Comparison of ENCODE assay signal across 16 cellular contexts in genomic region chrX:46991664-46992063, GRCh38.
A peak's percentile ranks its signal among the peaks of the same experiment; 100 is the strongest.
DNase-seq lines count a peak whose midpoint lies in the region; ATAC-seq lines count a peak whose summit lies in the region.
"Had no signal": no experiment of that assay in that cellular context is flagged by ENCODE, and none has a peak within 500 bp of the region (broad histone marks: within the 10 kb centered on the region; RNA-seq: fewer than 3 reads in every experiment).

No MANE protein-coding gene starts in this region.

- no peak overlapping the region for H3K9ac ChIP-seq in HUES48 (ENCODE audit: low read depth, low read length)
- H3K9ac ChIP-seq: GM23248 had no signal

- ATAC-seq in GM21390 (IDR thresholded peaks at IDR 0.05; ENCODE audit: unreplicated experiment) (no peak), HG03457 (IDR thresholded peaks at IDR 0.05; ENCODE audit: unreplicated experiment) (no peak)
- ATAC-seq: Panc1 had no signal

- no peaks in the 10 kb centered on the region for H3K27me3 ChIP-seq in HUES48 (ENCODE audit: control insufficient read depth, insufficient read depth, low read length)
- H3K27me3 ChIP-seq in ectodermal cell (ENCODE audit: control insufficient read depth, insufficient read depth, low read length, poor library complexity, severe bottlenecking) = no peaks in the 10 kb centered on the region
- no peaks in the 10 kb centered on the region for H3K27me3 ChIP-seq in SJCRH30
- H3K27me3 ChIP-seq: MG63 had no signal

- H3K4me3 ChIP-seq in HUES48 (ENCODE audit: low read depth, low read length) = peak overlapping the region; percentile 38
- no peak overlapping the region for H3K4me3 ChIP-seq in ectodermal cell (ENCODE audit: insufficient read depth, low read depth, low read length)
- H3K4me3 ChIP-seq in SJCRH30 = no peak overlapping the region
- H3K4me3 ChIP-seq: GM23248, MG63 had no signal

- H3K36me3 ChIP-seq in HUES48 (ENCODE audit: control insufficient read depth, insufficient read depth, low read length) (peaks cover 17% of the 10 kb centered on the region), ectodermal cell (ENCODE audit: control insufficient read depth, insufficient read depth, low read length) (no peaks in the 10 kb centered on the region), SJCRH30 (no peaks in the 10 kb centered on the region)
- H3K36me3 ChIP-seq: MG63 had no signal

- 0 to 33% methylated on average over 1 of the region's 2 CpGs for WGBS in ectodermal cell, 2 experiments

- H3K4me1 ChIP-seq in HUES48 (ENCODE audit: control insufficient read depth, insufficient read depth, low read length) (peaks cover 27% of the 10 kb centered on the region), ectodermal cell (ENCODE audit: control insufficient read depth, insufficient read depth, low read length) (no peaks in the 10 kb centered on the region), SJCRH30 (no peaks in the 10 kb centered on the region)

- peak overlapping the region; percentile 62 for H3K27ac ChIP-seq in HUES48 (ENCODE audit: low read depth, low read length)
- peak overlapping the region; percentile 36 for H3K27ac ChIP-seq in ectodermal cell (ENCODE audit: insufficient read depth, low read depth, low read length, poor library complexity, severe bottlenecking)
- no peak overlapping the region for H3K27ac ChIP-seq in SJCRH30
- H3K27ac ChIP-seq: GM23248 had no signal

- H3K9me3 ChIP-seq in HUES48 (ENCODE audit: control insufficient read depth, insufficient read depth, low read length) (0 out of 2 replicates have a peak, but pooled peaks cover 2% of the 10 kb centered on the region), ectodermal cell (ENCODE audit: control insufficient read depth, low read length) (no peaks in the 10 kb centered on the region), SJCRH30 (replicated peaks) (no peaks in the 10 kb centered on the region)
- H3K9me3 ChIP-seq: MG63 had no signal

- DNase-seq in iPS-NIHi7 (ENCODE audit: extremely low spot score) = peak; percentile 18
- DNase-seq in SJCRH30 = no peak
- no peak for DNase-seq in SK-N-DZ (ENCODE audit: low spot score)
- DNase-seq: CD4-positive, CD25-positive, alpha-beta regulatory T cell; DMS79; GM23248; MG63; NCI-H1417 treated with DMSO at 0.1 percent for 48 hours; NCI-H187; NCI-H446; NCI-H526 treated with DMSO at 0.1 percent for 48 hours had no signal
